In genomic region chr18:12060182-12060870, GRCh38 we compare ENCODE assay signal across 22 cellular contexts. TPM values are rescaled to one million over a fixed set of nuclear protein-coding genes. Genes with fewer than 3 reads are reported as not detected.
DNase-seq lines count a peak whose midpoint lies in the region; ATAC-seq, FAIRE-seq and TF ChIP-seq lines count a peak whose summit lies in the region.
"Had no signal": no experiment of that assay in that cellular context is flagged by ENCODE, and none has a peak within 500 bp of the region (broad histone marks: within the 10 kb centered on the region; RNA-seq: fewer than 3 reads in every experiment).

No MANE protein-coding gene starts in this region.

- intact Hi-C loops in activated CD4-positive, alpha-beta T cell treated with anti-CD3 and anti-CD28 coated beads, Interleukin-2, amount 10 ng/mL, durations not matched to agents 24 days and 14 days (cut with micrococcal nuclease): no loop called here

- TF ChIP-seq CTCF in WTC11 (IDR thresholded peaks at IDR 0.05): no peak

- CTCF ChIA-PET in activated CD4-positive, alpha-beta T cell treated with anti-CD3 and anti-CD28 coated beads, Interleukin-2, amount 10 ng/mL, durations not matched to agents 7 days and 5 days (lab: Charles Lee): interaction anchor here (1.1 kb wide), 1 partner anchor 10 kb away, joined by 4 read pairs; no protein-coding TSS in a partner anchor
- CTCF ChIA-PET in WTC11 (lab: Charles Lee): interaction anchor here (0.8 to 1.2 kb wide), 3 partner anchors 10 to 187 kb away, joined by 3 to 5 read pairs (median 3); no protein-coding TSS in a partner anchor

- H3K27me3 Mint-ChIP-seq in activated CD4-positive, alpha-beta T cell treated with anti-CD3 and anti-CD28 coated beads, Interleukin-2, amount 10 ng/mL, durations not matched to agents 24 days and 14 days: no peaks in the 10 kb centered on the region
- no peaks in the 10 kb centered on the region for H3K27me3 Mint-ChIP-seq in activated CD4-positive, alpha-beta T cell treated with anti-CD3 and anti-CD28 coated beads, Interleukin-2, amount 10 ng/mL, durations not matched to agents 7 days and 5 days
- no peaks in the 10 kb centered on the region for H3K27me3 Mint-ChIP-seq in WTC11 (ENCODE audit: low read depth)
- H3K27me3 Mint-ChIP-seq: IgD-negative memory B cell; natural killer cell treated with Interleukin-12 subunit alpha and Interleukin-12 subunit beta and Interleukin-15 and Interleukin-18, amount 100 ng/mL, for 72 hours; stimulated activated naive CD8-positive, alpha-beta T cell treated with anti-CD3 and anti-CD28 coated beads, Interleukin-15, Interleukin-2, amounts not matched to agents 100 ng/mL and 50 ng/mL, for 24 hours had no signal

- no peak overlapping the region for H3K27ac Mint-ChIP-seq in activated CD4-positive, alpha-beta T cell treated with anti-CD3 and anti-CD28 coated beads, Interleukin-2, amount 10 ng/mL, durations not matched to agents 24 days and 14 days
- no peak overlapping the region for H3K27ac Mint-ChIP-seq in activated CD4-positive, alpha-beta T cell treated with anti-CD3 and anti-CD28 coated beads, Interleukin-2, amount 10 ng/mL, durations not matched to agents 7 days and 5 days
- no peak overlapping the region for H3K27ac Mint-ChIP-seq in WTC11
- H3K27ac Mint-ChIP-seq: IgD-negative memory B cell; natural killer cell treated with Interleukin-12 subunit alpha and Interleukin-12 subunit beta and Interleukin-15 and Interleukin-18, amount 100 ng/mL, for 72 hours; stimulated activated naive CD8-positive, alpha-beta T cell treated with anti-CD3 and anti-CD28 coated beads, Interleukin-15, Interleukin-2, amounts not matched to agents 100 ng/mL and 50 ng/mL, for 24 hours had no signal

- peak; percentile 31 for DNase-seq in activated CD4-positive, alpha-beta T cell treated with anti-CD3 and anti-CD28 coated beads, Interleukin-2, amount 10 ng/mL, durations not matched to agents 24 days and 14 days
- no peak for DNase-seq in activated CD4-positive, alpha-beta T cell treated with anti-CD3 and anti-CD28 coated beads, Interleukin-2, amount 10 ng/mL, durations not matched to agents 7 days and 5 days
- DNase-seq in M059J (ENCODE audit: low read depth) (peak; percentile 56), WTC11 (ENCODE audit: low spot score) (no peak), urothelium cell line (ENCODE audit: low spot score) (peak; percentile 95), AG08396 (ENCODE audit: low spot score) (no peak)
- no peak for DNase-seq in activated naive CD4-positive, alpha-beta T cell treated with anti-CD3 and anti-CD28 coated beads, Interleukin-2, amount 50 U/mL, for 16 hours
- DNase-seq in central memory CD4-positive, alpha-beta T cell: no peak
- DNase-seq: ACHN; activated CD4-positive, alpha-beta T cell treated with anti-CD3 and anti-CD28 coated beads, Interleukin-2, amount 50 U/mL, for 4 hours; activated T-cell treated with anti-CD3 and anti-CD28 coated beads, Interleukin-2, amount 50 U/mL, for 4 hours; effector CD4-positive, alpha-beta T cell; mesendoderm; NCI-H748 treated with DMSO at 0.1 percent for 48 hours; SIG-M5; upper lobe of right lung had no signal

- no peaks in the 10 kb centered on the region for H3K4me1 Mint-ChIP-seq in activated CD4-positive, alpha-beta T cell treated with anti-CD3 and anti-CD28 coated beads, Interleukin-2, amount 10 ng/mL, durations not matched to agents 24 days and 14 days
- no peaks in the 10 kb centered on the region for H3K4me1 Mint-ChIP-seq in activated CD4-positive, alpha-beta T cell treated with anti-CD3 and anti-CD28 coated beads, Interleukin-2, amount 10 ng/mL, durations not matched to agents 7 days and 5 days
- no peaks in the 10 kb centered on the region for H3K4me1 Mint-ChIP-seq in WTC11

- no peak overlapping the region for H3K4me3 Mint-ChIP-seq in activated CD4-positive, alpha-beta T cell treated with anti-CD3 and anti-CD28 coated beads, Interleukin-2, amount 10 ng/mL, durations not matched to agents 24 days and 14 days
- H3K4me3 Mint-ChIP-seq in activated CD4-positive, alpha-beta T cell treated with anti-CD3 and anti-CD28 coated beads, Interleukin-2, amount 10 ng/mL, durations not matched to agents 7 days and 5 days: no peak overlapping the region
- no peak overlapping the region for H3K4me3 Mint-ChIP-seq in WTC11
- H3K4me3 Mint-ChIP-seq: activated T-cell treated with anti-CD3 and anti-CD28 coated beads, Interleukin-2, amount 50 U/mL, for 4 hours; natural killer cell treated with Interleukin-12 subunit alpha and Interleukin-12 subunit beta and Interleukin-15 and Interleukin-18, amount 100 ng/mL, for 72 hours; stimulated activated naive CD8-positive, alpha-beta T cell treated with anti-CD3 and anti-CD28 coated beads, Interleukin-15, Interleukin-2, amounts not matched to agents 100 ng/mL and 50 ng/mL, for 24 hours had no signal

- POLR2A ChIA-PET in activated CD4-positive, alpha-beta T cell treated with anti-CD3 and anti-CD28 coated beads, Interleukin-2, amount 10 ng/mL, durations not matched to agents 7 days and 5 days (lab: Charles Lee): no interaction called here
- POLR2A ChIA-PET in WTC11 (lab: Charles Lee): no interaction called here

- no peaks in the 10 kb centered on the region for H3K36me3 Mint-ChIP-seq in activated CD4-positive, alpha-beta T cell treated with anti-CD3 and anti-CD28 coated beads, Interleukin-2, amount 10 ng/mL, durations not matched to agents 24 days and 14 days (ENCODE audit: low read depth)
- no peaks in the 10 kb centered on the region for H3K36me3 Mint-ChIP-seq in activated CD4-positive, alpha-beta T cell treated with anti-CD3 and anti-CD28 coated beads, Interleukin-2, amount 10 ng/mL, durations not matched to agents 7 days and 5 days (ENCODE audit: low read depth)
- no peaks in the 10 kb centered on the region for H3K36me3 Mint-ChIP-seq in WTC11
- H3K36me3 Mint-ChIP-seq: IgD-negative memory B cell; natural killer cell treated with Interleukin-12 subunit alpha and Interleukin-12 subunit beta and Interleukin-15 and Interleukin-18, amount 100 ng/mL, for 72 hours had no signal

- peak; percentile 61 for ATAC-seq in WTC11
- ATAC-seq: activated T-cell treated with anti-CD3 and anti-CD28 coated beads, Interleukin-2, amount 50 U/mL, for 4 hours had no signal

- FAIRE-seq in urothelium cell line (lab: Jason Lieb, UNC): peak; percentile 99
- FAIRE-seq: keratinocyte had no signal

- no peaks in the 10 kb centered on the region for H3K9me3 Mint-ChIP-seq in activated CD4-positive, alpha-beta T cell treated with anti-CD3 and anti-CD28 coated beads, Interleukin-2, amount 10 ng/mL, durations not matched to agents 24 days and 14 days
- H3K9me3 Mint-ChIP-seq in activated CD4-positive, alpha-beta T cell treated with anti-CD3 and anti-CD28 coated beads, Interleukin-2, amount 10 ng/mL, durations not matched to agents 7 days and 5 days: no peaks in the 10 kb centered on the region
- no peaks in the 10 kb centered on the region for H3K9me3 Mint-ChIP-seq in WTC11
- H3K9me3 Mint-ChIP-seq: activated T-cell treated with anti-CD3 and anti-CD28 coated beads, Interleukin-2, amount 50 U/mL, for 4 hours; IgD-negative memory B cell; natural killer cell treated with Interleukin-12 subunit alpha and Interleukin-12 subunit beta and Interleukin-15 and Interleukin-18, amount 100 ng/mL, for 72 hours; stimulated activated naive CD8-positive, alpha-beta T cell treated with anti-CD3 and anti-CD28 coated beads, Interleukin-15, Interleukin-2, amounts not matched to agents 100 ng/mL and 50 ng/mL, for 24 hours had no signal

TF ChIP-seq in WTC11, 78 proteins besides CTCF, POLR2A, EP300 and RAD21:
- TF ChIP-seq ZMAT4 (CRISPR knock-in tag; IDR thresholded peaks at IDR 0.05) (no peak), TEAD1 (CRISPR knock-in tag; IDR thresholded peaks at IDR 0.05) (no peak), HMGA2 (CRISPR knock-in tag; IDR thresholded peaks at IDR 0.05) (no peak), ZNF232 (CRISPR knock-in tag; IDR thresholded peaks at IDR 0.05) (no peak), E2F1 (CRISPR knock-in tag; IDR thresholded peaks at IDR 0.05) (no peak), ATF3 (CRISPR knock-in tag; conservative IDR thresholded peaks at IDR 0.05) (no peak), RELA (CRISPR knock-in tag; IDR thresholded peaks at IDR 0.05; ENCODE audit: borderline replicate concordance) (no peak), ZNF671 (CRISPR knock-in tag; IDR thresholded peaks at IDR 0.05) (no peak), JUN (CRISPR knock-in tag; IDR thresholded peaks at IDR 0.05) (no peak)

RNA-seq across cellular contexts. Expression of gene ANKRD62, which starts 33.3 kb away (rescaled TPM):
- total RNA-seq in activated CD4-positive, alpha-beta T cell treated with anti-CD3 and anti-CD28 coated beads, Interleukin-2, amount 10 ng/mL, durations not matched to agents 24 days and 14 days: not detected in 2 replicates
- total RNA-seq in activated CD4-positive, alpha-beta T cell treated with anti-CD3 and anti-CD28 coated beads, Interleukin-2, amount 10 ng/mL, durations not matched to agents 7 days and 5 days: not detected
- not detected in 2 replicates for total RNA-seq in M059J (2014; rRNA removed; shearing (Covaris generic))
- total RNA-seq in WTC11 (2021): not detected in 3 replicates
- total RNA-seq: activated T-cell treated with anti-CD3 and anti-CD28 coated beads, Interleukin-2, amount 50 U/mL, for 4 hours; cardiac muscle cell; fibroblast of lung; natural killer cell treated with Interleukin-12 subunit alpha and Interleukin-12 subunit beta and Interleukin-15 and Interleukin-18, amount 100 ng/mL, for 72 hours had no signal

Comparison
In these comparisons a context has a peak if more than half of its experiments do, and no peak if none do; other contexts are left out.
1. DNase-seq: peak in activated CD4-positive, alpha-beta T cell treated with anti-CD3 and anti-CD28 coated beads, Interleukin-2, amount 10 ng/mL, durations not matched to agents 24 days and 14 days (single experiment), M059J (single experiment) and urothelium cell line (single experiment); none in activated CD4-positive, alpha-beta T cell treated with anti-CD3 and anti-CD28 coated beads, Interleukin-2, amount 10 ng/mL, durations not matched to agents 7 days and 5 days (single experiment), WTC11 (single experiment), activated naive CD4-positive, alpha-beta T cell treated with anti-CD3 and anti-CD28 coated beads, Interleukin-2, amount 50 U/mL, for 16 hours (single experiment), AG08396 (single experiment) and central memory CD4-positive, alpha-beta T cell (single experiment).